9 cellular contexts compared by ENCODE assay signal in genomic region chr5:119343766-119344165, GRCh38. TPM values are rescaled to one million over a fixed set of nuclear protein-coding genes. Genes with fewer than 3 reads are reported as not detected.
DNase-seq lines count a peak whose midpoint lies in the region; ATAC-seq and TF ChIP-seq lines count a peak whose summit lies in the region.
"Had no signal": no experiment of that assay in that cellular context is flagged by ENCODE, and none has a peak within 500 bp of the region (broad histone marks: within the 10 kb centered on the region; RNA-seq: fewer than 3 reads in every experiment).

No MANE protein-coding gene starts in this region.

- no peaks in the 10 kb centered on the region for H4K20me1 ChIP-seq in PC-9 (ENCODE audit: insufficient read depth)

- POLR2A ChIA-PET in PC-9 (lab: Charles Lee; ENCODE audit: unreplicated experiment), result no interaction called here

- peak overlapping the region; percentile 42 to 97 (median 87) for H3K27ac Mint-ChIP-seq in naive B cell

- no peaks in the 10 kb centered on the region for H3K9me3 ChIP-seq in thyroid gland
- no peaks in the 10 kb centered on the region for H3K9me3 ChIP-seq in PC-9 (ENCODE audit: insufficient read depth, low read depth)

- DNase-seq in UCSD-AML1 (lab: John Stamatoyannopoulos, UW; ENCODE audit: unreplicated experiment), result peak; percentile 8
- no peak for DNase-seq in naive B cell
- no peak for DNase-seq in OCI-M2 (lab: John Stamatoyannopoulos, UW; ENCODE audit: unreplicated experiment)
- DNase-seq in sciatic nerve (ENCODE audit: low spot score), result no peak
- no peak for DNase-seq in thyroid gland
- no peak for DNase-seq in PC-9
- DNase-seq: NCI-H1105 had no signal

- TF ChIP-seq POLR2A in thyroid gland (IDR thresholded peaks at IDR 0.05), result no peak

- H3K4me1 ChIP-seq in thyroid gland (peaks cover 23 to 43% of the 10 kb centered on the region in 2 donors), PC-9 (replicated peaks; ENCODE audit: insufficient read depth) (peaks cover 11% of the 10 kb centered on the region; the same call in 1 of the 2 replicates)

- H3K79me2 ChIP-seq in PC-9 (ENCODE audit: low read depth), result no peaks in the 10 kb centered on the region

- no TSS peak for BruUV-seq in PC-9 (replicated peaks; lab: Mats Ljungman, UMichigan)

- H3K27me3 ChIP-seq in thyroid gland (no peaks in the 10 kb centered on the region), PC-9 (ENCODE audit: insufficient read depth, low read depth) (no peaks in the 10 kb centered on the region)

- peak overlapping the region in 6 of 8 donors; percentile 18 to 73 (median 68) for H3K4me3 Mint-ChIP-seq in naive B cell

- no peaks in the 10 kb centered on the region for H3K27me3 Mint-ChIP-seq in naive B cell

- peaks cover 79 to 94% (median 88%) of the 10 kb centered on the region in 3 donors for H3K4me1 Mint-ChIP-seq in naive B cell

- peaks cover 0 to 4% (median 0%) of the 10 kb centered on the region in 7 donors for H3K9me3 Mint-ChIP-seq in naive B cell

- no peak overlapping the region for H2AFZ ChIP-seq in PC-9

- H3F3A ChIP-seq in PC-9 (ENCODE audit: insufficient read depth, low read depth), result no peaks in the 10 kb centered on the region

- CTCF ChIA-PET in PC-9 (lab: Charles Lee), result no interaction called here

- H3K36me3 Mint-ChIP-seq in naive B cell, result no peaks in the 10 kb centered on the region

- H3K27ac ChIP-seq in thyroid gland (no peak overlapping the region), PC-9 (no peak overlapping the region)

- intact Hi-C loops in sciatic nerve (cut with DNase I), result no loop called here
- intact Hi-C loops in thyroid gland (cut with DNase I), result no loop called here
- intact Hi-C loops in PC-9 (cut with micrococcal nuclease; ENCODE audit: unreplicated experiment), result no loop called here

- H3K36me3 ChIP-seq in thyroid gland (no peaks in the 10 kb centered on the region), PC-9 (ENCODE audit: low read depth) (no peaks in the 10 kb centered on the region)

- 83 to 95% methylated on average over 3 of the region's 3 CpGs for WGBS in thyroid gland, 2 donors

- peak; percentile 24 for ATAC-seq in GM18508 (IDR thresholded peaks at IDR 0.05; ENCODE audit: insufficient read depth, unreplicated experiment)
- peak; percentile 25 for ATAC-seq in HG02884 (IDR thresholded peaks at IDR 0.05; ENCODE audit: unreplicated experiment)
- no peak for ATAC-seq in naive B cell (ENCODE audit: low read depth in 2 of 2)
- ATAC-seq in sciatic nerve, result no peak

- no peak for TF ChIP-seq CTCF in thyroid gland (IDR thresholded peaks at IDR 0.05)
- no peak for TF ChIP-seq CTCF in PC-9 (conservative IDR thresholded peaks at IDR 0.05)

- H3K4me3 ChIP-seq in thyroid gland (replicated peaks in 1 of 3) (no peak overlapping the region), PC-9 (no peak overlapping the region)

- H3K9me2 ChIP-seq in PC-9 (ENCODE audit: insufficient read depth), result no peaks in the 10 kb centered on the region

- H3K4me2 ChIP-seq in PC-9, result no peak overlapping the region

RNA-seq across cellular contexts. Expression of gene TNFAIP8, which starts 12.1 kb away (rescaled TPM):
- 100 to 1,000 TPM; 224 to 432 (median 315) TPM for polyA plus RNA-seq in naive B cell (ENCODE audit: low read depth in 6 of 6)
- total RNA-seq in sciatic nerve (14.6 TPM), thyroid gland (10 to 100 TPM; 15.7 to 36.8 (median 33.6) TPM), PC-9 (2021) (15.0 and 16.4 TPM in 2 replicates)

Comparison
In these comparisons a context has a peak if more than half of its experiments do, and no peak if none do; other contexts are left out.
1. ATAC-seq: peak in GM18508 (single experiment) and HG02884 (single experiment); none in naive B cell (0 of 2) and sciatic nerve (single experiment).